Comparison of ENCODE assay signal across 8 cellular contexts in the genomic region with DNA sequence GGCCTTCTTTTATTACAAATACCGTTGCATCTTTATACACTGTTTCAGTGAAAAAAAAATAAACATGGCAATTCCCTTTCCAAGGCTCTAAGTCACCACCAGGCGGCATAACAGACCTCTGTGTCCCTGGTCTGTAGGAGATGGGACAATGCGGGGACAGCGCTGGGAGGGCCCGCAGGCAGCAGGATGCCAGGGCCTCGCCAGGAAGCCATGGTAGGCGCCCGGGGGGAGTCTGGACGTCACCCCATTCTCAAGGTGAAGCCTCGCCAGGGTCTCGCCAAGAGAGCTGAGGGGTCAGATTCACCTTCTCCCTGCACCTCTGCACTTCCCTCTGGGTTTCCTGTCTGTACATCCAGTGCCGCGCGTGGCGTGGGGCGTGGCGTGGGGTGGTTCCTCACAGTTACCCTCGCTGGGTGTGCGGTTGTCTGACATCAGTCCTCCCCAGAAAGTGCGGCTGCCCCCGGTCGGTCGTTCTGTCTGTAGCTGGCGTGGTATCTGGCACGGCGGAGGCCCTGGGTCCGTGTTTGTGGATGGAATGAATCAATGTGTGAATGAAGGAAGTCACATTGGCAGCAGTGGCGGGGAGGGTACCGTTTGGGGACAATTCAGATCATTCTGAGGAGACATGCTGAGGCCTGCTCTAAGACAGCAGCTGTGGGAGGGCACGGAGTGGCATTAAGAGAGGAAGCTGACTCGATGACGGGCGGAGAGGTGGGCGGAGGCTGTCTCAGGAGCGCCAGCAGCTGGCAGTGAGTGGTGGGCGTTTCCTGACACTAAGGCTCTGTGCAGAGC. TPM values are rescaled to one million over a fixed set of nuclear protein-coding genes. Genes with fewer than 3 reads are reported as not detected.
DNase-seq lines count a peak whose midpoint lies in the region; ATAC-seq, FAIRE-seq and TF ChIP-seq lines count a peak whose summit lies in the region.

No MANE protein-coding gene starts in this region.

- intact Hi-C loops in activated CD4-positive, alpha-beta T cell treated with anti-CD3 and anti-CD28 coated beads, Interleukin-2, amount 10 ng/mL, durations not matched to agents 24 days and 14 days (cut with micrococcal nuclease): loop anchor here (1.0 to 5.0 kb wide), 5 partner anchors 14 to 236 kb away; no protein-coding TSS in a partner anchor

- no peak overlapping the region for H3K23ac ChIP-seq in mesenchymal stem cell (ENCODE audit: low read length in 2 of 2)

- peak overlapping the region; percentile 27 to 49 for H2BK12ac ChIP-seq in mesenchymal stem cell (ENCODE audit: low read length in 2 of 2)

- DNase-seq in D721Med (ENCODE audit: insufficient read length, low spot score) (no peak), NCI-H460 (ENCODE audit: extremely low read depth, low read depth) (peak; percentile 81), dermis microvascular lymphatic vessel endothelial cell (ENCODE audit: low read depth in 2 of 2) (peak; percentile 86 to 89), mesenchymal stem cell (peak; percentile 78)
- DNase-seq in activated CD4-positive, alpha-beta T cell treated with anti-CD3 and anti-CD28 coated beads, Interleukin-2, amount 10 ng/mL, durations not matched to agents 24 days and 14 days: peak; percentile 92
- DNase-seq in stimulated activated CD8-positive, alpha-beta memory T cell treated with anti-CD3 and anti-CD28 coated beads, Interleukin-15, amount 100 ng/mL, for 24 hours (ENCODE audit: low read depth): peak; percentile 50

- no peaks in the 10 kb centered on the region for H3K27me3 ChIP-seq in mesenchymal stem cell (ENCODE audit: control insufficient read depth in 1 of 2, insufficient read depth in 1 of 2, low read length in 2 of 2)

- peak overlapping the region in 1 of 2 experiments; percentile 87 for H3K14ac ChIP-seq in mesenchymal stem cell (ENCODE audit: low read length in 2 of 2)

- peak overlapping the region; percentile 53 for H2AK5ac ChIP-seq in mesenchymal stem cell (ENCODE audit: low read length, severe bottlenecking)

- no peaks in the 10 kb centered on the region for H3K9me3 ChIP-seq in mesenchymal stem cell (ENCODE audit: control insufficient read depth, low read length)

- peaks cover 2 to 20% of the 10 kb centered on the region in 2 experiments for H3K36me3 ChIP-seq in mesenchymal stem cell (ENCODE audit: control insufficient read depth in 1 of 2, insufficient read depth in 2 of 2, low read depth in 1 of 2, low read length in 2 of 2)

- 57% methylated on average over 36 of the region's 36 CpGs for WGBS in mesenchymal stem cell

- peak overlapping the region in 1 of 2 experiments; percentile 5 for H3K4me3 ChIP-seq in mesenchymal stem cell (ENCODE audit: insufficient read depth in 1 of 2, low read depth in 1 of 2, low read length in 2 of 2)

- H3K4me3 Mint-ChIP-seq in activated CD4-positive, alpha-beta T cell treated with anti-CD3 and anti-CD28 coated beads, Interleukin-2, amount 10 ng/mL, durations not matched to agents 24 days and 14 days: peak overlapping the region; percentile 83

- no peaks in the 10 kb centered on the region for H3K9me3 Mint-ChIP-seq in activated CD4-positive, alpha-beta T cell treated with anti-CD3 and anti-CD28 coated beads, Interleukin-2, amount 10 ng/mL, durations not matched to agents 24 days and 14 days

- peak overlapping the region; percentile 63 to 66 for H3K4ac ChIP-seq in mesenchymal stem cell (ENCODE audit: low read depth in 1 of 2, low read length in 2 of 2)

- H2BK5ac ChIP-seq in mesenchymal stem cell (ENCODE audit: low read depth, low read length, poor library complexity, severe bottlenecking): no peak overlapping the region

- H3K27ac ChIP-seq in mesenchymal stem cell (ENCODE audit: low read length, poor library complexity, severe bottlenecking): no peak overlapping the region

- peaks cover 30% of the 10 kb centered on the region for H3K79me1 ChIP-seq in mesenchymal stem cell (replicated peaks; ENCODE audit: low read length, poor library complexity, severe bottlenecking)

- no peak overlapping the region for H2BK120ac ChIP-seq in mesenchymal stem cell (ENCODE audit: low read depth, low read length)

- H4K8ac ChIP-seq in mesenchymal stem cell (ENCODE audit: low read length): peak overlapping the region; percentile 78

- peaks cover 32% of the 10 kb centered on the region for H3K4me1 ChIP-seq in mesenchymal stem cell (ENCODE audit: control insufficient read depth, insufficient read depth, low read depth, low read length)

- H3K18ac ChIP-seq in mesenchymal stem cell (ENCODE audit: low read depth in 1 of 2, low read length in 2 of 2): peak overlapping the region; percentile 11 to 22

- FAIRE-seq in D721Med (lab: Jason Lieb, UNC): no peak

- peak overlapping the region; percentile 57 for H4K91ac ChIP-seq in mesenchymal stem cell (ENCODE audit: low read length)

- peaks cover 42% of the 10 kb centered on the region for H3K4me1 Mint-ChIP-seq in activated CD4-positive, alpha-beta T cell treated with anti-CD3 and anti-CD28 coated beads, Interleukin-2, amount 10 ng/mL, durations not matched to agents 24 days and 14 days

- peak overlapping the region; percentile 43 for H2AFZ ChIP-seq in mesenchymal stem cell (ENCODE audit: low read depth, low read length)

- peak overlapping the region; percentile 90 for H3K27ac Mint-ChIP-seq in activated CD4-positive, alpha-beta T cell treated with anti-CD3 and anti-CD28 coated beads, Interleukin-2, amount 10 ng/mL, durations not matched to agents 24 days and 14 days

- no peaks in the 10 kb centered on the region for H3K36me3 Mint-ChIP-seq in activated CD4-positive, alpha-beta T cell treated with anti-CD3 and anti-CD28 coated beads, Interleukin-2, amount 10 ng/mL, durations not matched to agents 24 days and 14 days (ENCODE audit: low read depth)

- peak; percentile 33 for TF ChIP-seq CTCF in D721Med (IDR thresholded peaks at IDR 0.05; ENCODE audit: insufficient read depth, missing control alignments)

- H3K9ac ChIP-seq in mesenchymal stem cell (ENCODE audit: low read length): peak overlapping the region; percentile 76

- ATAC-seq in HG02759 (IDR thresholded peaks at IDR 0.05; ENCODE audit: unreplicated experiment) (peak; percentile 32), GM19397 (IDR thresholded peaks at IDR 0.05; ENCODE audit: unreplicated experiment) (no peak)

- H2BK15ac ChIP-seq in mesenchymal stem cell (ENCODE audit: low read depth, poor library complexity, severe bottlenecking): peak overlapping the region; percentile 44

- H3K4me2 ChIP-seq in mesenchymal stem cell (ENCODE audit: low read length, poor library complexity, severe bottlenecking): peak overlapping the region; percentile 8

- peaks cover 9% of the 10 kb centered on the region for H3K27me3 Mint-ChIP-seq in activated CD4-positive, alpha-beta T cell treated with anti-CD3 and anti-CD28 coated beads, Interleukin-2, amount 10 ng/mL, durations not matched to agents 24 days and 14 days

RNA-seq across cellular contexts. Expression of a gene that starts 45.9 kb away (rescaled TPM):
- total RNA-seq in NCI-H460 (2014; rRNA removed; shearing (Covaris generic)): 43.6 and 57.7 TPM in 2 replicates
- 38.7 and 44.4 TPM in 2 replicates for polyA plus RNA-seq in NCI-H460 (2014; cell fraction: nucleus; rRNA removed)
- total RNA-seq in activated CD4-positive, alpha-beta T cell treated with anti-CD3 and anti-CD28 coated beads, Interleukin-2, amount 10 ng/mL, durations not matched to agents 24 days and 14 days: 210 and 216 TPM in 2 replicates
- total RNA-seq in dermis microvascular lymphatic vessel endothelial cell: 83.6 and 114 TPM in 2 replicates
- 111 TPM for polyA plus RNA-seq in mesenchymal stem cell (2013, experiment 1 of 2)
- polyA plus RNA-seq in mesenchymal stem cell (2013, experiment 2 of 2): 106 TPM
